12 cellular contexts compared by ENCODE assay signal in genomic region chr2:39488450-39488849, GRCh38. TPM values are rescaled to one million over a fixed set of nuclear protein-coding genes. Genes with fewer than 3 reads are reported as not detected.
DNase-seq lines count a peak whose midpoint lies in the region; ATAC-seq and TF ChIP-seq lines count a peak whose summit lies in the region.
"Had no signal": no experiment of that assay in that cellular context is flagged by ENCODE, and none has a peak within 500 bp of the region (broad histone marks: within the 10 kb centered on the region; RNA-seq: fewer than 3 reads in every experiment).

No MANE protein-coding gene starts in this region.

- no peaks in the 10 kb centered on the region for H3K36me3 ChIP-seq in adrenal gland (replicated peaks in 1 of 2)
- no peaks in the 10 kb centered on the region for H3K36me3 ChIP-seq in psoas muscle (ENCODE audit: insufficient read depth in 1 of 2, low read depth in 1 of 2)

- TF ChIP-seq CTCF in adrenal gland (IDR thresholded peaks at IDR 0.05) (no peak), psoas muscle (IDR thresholded peaks at IDR 0.05) (no peak)

- H3K4me1 ChIP-seq in adrenal gland (replicated peaks in 1 of 2): peaks cover 24 to 50% of the 10 kb centered on the region in 2 donors
- H3K4me1 ChIP-seq in psoas muscle: peaks cover 13% of the 10 kb centered on the region

- intact Hi-C loops in adrenal gland (cut with DNase I) (loop anchor here in 1 of 2 donors (10.0 kb wide), 1 partner anchor 54 kb away; the partner anchor contains the start of gene MAP4K3), psoas muscle (cut with DNase I) (no loop called here)

- no peak for TF ChIP-seq POLR2A in adrenal gland (IDR thresholded peaks at IDR 0.05)
- no peak for TF ChIP-seq POLR2A in GM18505 (IDR thresholded peaks at IDR 0.05; ENCODE audit: borderline replicate concordance, extremely low read depth, insufficient read depth, insufficient read length)

- H3K27ac ChIP-seq in adrenal gland (peak overlapping the region in 4 of 5 donors; percentile 30 to 62 (median 54)), psoas muscle (no peak overlapping the region)
- H3K27ac ChIP-seq: HL-60 had no signal

- H3K4me3 ChIP-seq in adrenal gland (no peak overlapping the region), psoas muscle (no peak overlapping the region)

- DNase-seq in SKM-1 treated with dmso at 0.1 percent for 144 hours (lab: John Stamatoyannopoulos, UW; ENCODE audit: unreplicated experiment) (peak; percentile 17), SKM-1 (lab: John Stamatoyannopoulos, UW; ENCODE audit: unreplicated experiment) (no peak), adrenal gland (peak; percentile 68 to 91 (median 85)), islet precursor cell (peak; percentile 62), psoas muscle (no peak), NCI-H2171 treated with DMSO at 0.1 percent for 48 hours (lab: John Stamatoyannopoulos, UW) (no peak)
- DNase-seq: activated CD4-positive, alpha-beta T cell treated with anti-CD3 and anti-CD28 coated beads for 1 hour; NCI-H187 treated with DMSO at 0.1 percent for 48 hours; RPMI8226 had no signal

- 37 to 50% (median 40%) methylated on average over 4 of the region's 4 CpGs for WGBS in adrenal gland, 4 donors
- 89 to 93% (median 90%) methylated on average over 4 of the region's 4 CpGs for WGBS in psoas muscle, 3 donors

- ATAC-seq in psoas muscle (no peak), GM18505 (IDR thresholded peaks at IDR 0.05; ENCODE audit: unreplicated experiment) (no peak), HG03457 (IDR thresholded peaks at IDR 0.05; ENCODE audit: unreplicated experiment) (no peak)

- no peaks in the 10 kb centered on the region for H3K9me3 ChIP-seq in adrenal gland (replicated peaks in 1 of 3)
- no peaks in the 10 kb centered on the region for H3K9me3 ChIP-seq in psoas muscle

- H3K27me3 ChIP-seq in adrenal gland (no peaks in the 10 kb centered on the region), psoas muscle (ENCODE audit: insufficient read depth in 3 of 3, low read length in 2 of 3) (no peaks in the 10 kb centered on the region)

RNA-seq across cellular contexts. Expression of gene MAP4K3, which starts 51.4 kb away (rescaled TPM):
- total RNA-seq in adrenal gland: 10 to 100 TPM; 27.3 to 79.7 (median 45.0) TPM
- 10 to 100 TPM; 15.4 to 36.4 (median 16.7) TPM for polyA plus RNA-seq in adrenal gland
- 10 to 100 TPM; 31.0 to 47.7 (median 37.4) TPM for total RNA-seq in psoas muscle
- 10 to 100 TPM in 2 of 3 donors, 1 to 10 TPM in 1; 8.4 to 23.8 (median 15.4) TPM for polyA plus RNA-seq in psoas muscle

Comparison
In these comparisons a context has a peak if more than half of its experiments do, and no peak if none do; other contexts are left out.
1. DNase-seq: peak in SKM-1 treated with dmso at 0.1 percent for 144 hours (single experiment), adrenal gland (7 of 7) and islet precursor cell (single experiment); none in SKM-1 (single experiment), psoas muscle (0 of 2) and NCI-H2171 treated with DMSO at 0.1 percent for 48 hours (single experiment).